1 cellular context compared by ENCODE assay signal in genomic region chr7:158827411-158828342, GRCh38.
A peak's percentile ranks its signal among the peaks of the same experiment; 100 is the strongest.
TF ChIP-seq lines count a peak whose summit lies in the region.

No MANE protein-coding gene starts in this region.

TF ChIP-seq in K562, 482 proteins besides CTCF, POLR2A, EP300 and RAD21 (continued from another document and continues in another):
- TF ChIP-seq IRF9 (tag; IDR thresholded peaks at IDR 0.05) (no peak), SRSF7 (optimal IDR thresholded peaks at IDR 0.05; ENCODE audit: low read depth, low read length) (no peak), TAF9B (IDR thresholded peaks at IDR 0.05; ENCODE audit: partially characterized antibody) (peak; percentile 15), HDAC3 (IDR thresholded peaks at IDR 0.05; ENCODE audit: borderline replicate concordance, partially characterized antibody) (no peak), ASH1L (IDR thresholded peaks at IDR 0.05; ENCODE audit: borderline replicate concordance, low read depth, partially characterized antibody) (peak; percentile 24), CBX5 (IDR thresholded peaks at IDR 0.05; ENCODE audit: borderline replicate concordance, low read depth) (no peak), EP400 (IDR thresholded peaks at IDR 0.05) (peak; percentile 19; the same call in 1 of the 2 replicates), CBFA2T2 (conservative IDR thresholded peaks at IDR 0.05) (no peak), ETS2 (tag; IDR thresholded peaks at IDR 0.05; ENCODE audit: borderline replicate concordance, poor library complexity, severe bottlenecking) (no peak), ATF3 (IDR thresholded peaks at IDR 0.05) (peak; percentile 85), ATF3 (CRISPR knock-in tag; conservative IDR thresholded peaks at IDR 0.05) (no peak), KHSRP (IDR thresholded peaks at IDR 0.05) (peak; percentile 65), PHF21A (IDR thresholded peaks at IDR 0.05; ENCODE audit: borderline replicate concordance, low read depth) (no peak), CHD7 (IDR thresholded peaks at IDR 0.05; ENCODE audit: low read depth, low read length) (no peak), EGR1 (conservative IDR thresholded peaks at IDR 0.05) (0 out of 2 replicates have a peak, but pooled peaks have one; percentile 11), FOXK2 (conservative IDR thresholded peaks at IDR 0.05 in 1 of 2, IDR thresholded peaks at IDR 0.05 in 1 of 2; ENCODE audit: low read depth in 2 of 2) (0 out of 4 replicates have a peak, but pooled peaks of 1 of the 2 experiments have one; percentile 52), AFF4 (CRISPR knock-in tag; IDR thresholded peaks at IDR 0.05) (no peak; the same call in 1 of the 2 replicates), TAF15 (IDR thresholded peaks at IDR 0.05; ENCODE audit: low read depth, low read length) (no peak), SMARCA4 (IDR thresholded peaks at IDR 0.05) (peak; percentile 57; the same call in 1 of the 2 replicates), MGA (IDR thresholded peaks at IDR 0.05) (peak; percentile 40; the same call in 1 of the 2 replicates), NR1H2 (CRISPR knock-in tag; IDR thresholded peaks at IDR 0.05) (no peak), ZC3H11A (IDR thresholded peaks at IDR 0.05; ENCODE audit: low read depth, low read length) (no peak), ZNF124 (CRISPR knock-in tag; IDR thresholded peaks at IDR 0.05) (no peak), ZNF282 (CRISPR knock-in tag; IDR thresholded peaks at IDR 0.05) (no peak)
